In the genomic region with DNA sequence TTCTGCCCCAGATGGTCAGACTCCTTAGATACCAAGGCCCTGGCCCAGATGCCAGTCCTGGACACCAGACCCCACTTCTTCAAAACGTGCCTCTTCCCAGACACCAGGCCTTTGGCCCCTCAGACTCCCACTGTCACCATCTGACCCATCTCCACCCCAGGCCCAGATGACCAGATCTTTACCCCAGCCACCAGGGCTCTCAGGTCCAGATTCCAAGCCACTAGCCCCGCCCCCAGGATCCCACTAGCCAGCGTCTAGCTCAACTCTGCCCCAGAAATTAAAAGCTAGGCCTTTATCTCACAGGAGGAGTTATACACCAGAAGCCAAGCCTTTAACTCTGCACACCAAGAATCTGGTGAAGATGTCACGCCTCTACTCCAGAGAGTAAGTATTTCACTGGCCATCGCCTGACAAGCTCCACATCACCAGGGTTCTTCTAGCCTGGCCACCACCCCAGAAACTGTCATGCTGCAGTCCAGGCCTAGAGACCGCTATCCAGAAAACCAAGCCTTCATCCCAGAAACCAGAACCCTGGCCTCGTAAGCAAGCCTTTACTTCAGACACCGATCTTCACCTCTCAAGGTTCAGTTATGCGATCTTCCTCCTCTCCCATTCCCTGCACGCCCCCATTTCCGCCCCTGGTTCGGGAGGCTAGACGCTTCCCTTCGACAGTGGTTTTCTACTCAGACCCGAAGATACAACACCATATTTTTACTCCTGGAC, we compare ENCODE assay signal across 8 cellular contexts. TPM values are rescaled to one million over a fixed set of nuclear protein-coding genes. Genes with fewer than 3 reads are reported as not detected.
A peak's percentile ranks its signal among the peaks of the same experiment; 100 is the strongest.
DNase-seq lines count a peak whose midpoint lies in the region; ATAC-seq and TF ChIP-seq lines count a peak whose summit lies in the region.

No MANE protein-coding gene starts in this region.

- H3K36me3 Mint-ChIP-seq in activated CD4-positive, alpha-beta T cell treated with anti-CD3 and anti-CD28 coated beads for 36 hours (ENCODE audit: low read depth): peaks cover 26% of the 10 kb centered on the region

- no peaks in the 10 kb centered on the region for H3K27me3 Mint-ChIP-seq in activated CD4-positive, alpha-beta T cell treated with anti-CD3 and anti-CD28 coated beads for 36 hours

- POLR2A ChIA-PET in activated CD4-positive, alpha-beta T cell treated with anti-CD3 and anti-CD28 coated beads for 36 hours (lab: Charles Lee): interaction anchor here (0.6 to 1.2 kb wide), 5 partner anchors 9 to 315 kb away, joined by 3 to 6 read pairs (median 3); partner anchors contain the start of gene TIMM44

- DNase-seq in activated CD4-positive, alpha-beta T cell treated with anti-CD3 and anti-CD28 coated beads for 36 hours: no peak
- no peak for DNase-seq in activated CD4-positive, alpha-beta T cell treated with anti-CD3 and anti-CD28 coated beads for 48 hours
- DNase-seq in adrenal gland (no peak), thoracic aorta (ENCODE audit: low spot score) (no peak), GDM1 (lab: John Stamatoyannopoulos, UW) (no peak), NCI-H526 (lab: John Stamatoyannopoulos, UW) (no peak)

- H3K27ac Mint-ChIP-seq in activated CD4-positive, alpha-beta T cell treated with anti-CD3 and anti-CD28 coated beads for 36 hours: peak overlapping the region; percentile 97

- H3K9me3 ChIP-seq in adrenal gland (replicated peaks in 1 of 3): no peaks in the 10 kb centered on the region
- H3K9me3 ChIP-seq in thoracic aorta: no peaks in the 10 kb centered on the region

- H3K4me1 ChIP-seq in adrenal gland (replicated peaks in 1 of 2) (peaks cover 21 to 24% of the 10 kb centered on the region in 2 donors), thoracic aorta (ENCODE audit: control insufficient read depth in 1 of 2, low read depth in 2 of 2) (peaks cover 22 to 29% of the 10 kb centered on the region in 2 donors)

- 4 to 9% (median 4%) methylated on average over 13 to 15 of the region's 15 CpGs for WGBS in adrenal gland, 4 donors

- ATAC-seq in activated CD4-positive, alpha-beta T cell treated with anti-CD3 and anti-CD28 coated beads for 36 hours: no peak
- ATAC-seq in thoracic aorta (ENCODE audit: insufficient number of reproducible peaks, low FRiP score, low read depth) (no peak), GM21576 (IDR thresholded peaks at IDR 0.05; ENCODE audit: unreplicated experiment) (no peak)

- TF ChIP-seq CTCF in adrenal gland (IDR thresholded peaks at IDR 0.05): no peak
- no peak for TF ChIP-seq CTCF in thoracic aorta (IDR thresholded peaks at IDR 0.05)

- H3K4me3 ChIP-seq in adrenal gland: peak overlapping the region; percentile 63 to 94 (median 78)
- H3K4me3 ChIP-seq in thoracic aorta: peak overlapping the region; percentile 99

- no peak for TF ChIP-seq POLR2A in adrenal gland (IDR thresholded peaks at IDR 0.05)

- H3K27ac ChIP-seq in adrenal gland (peak overlapping the region in 4 of 5 donors; percentile 57 to 86 (median 82)), layer of hippocampus (ENCODE audit: low read depth, low read length) (peak overlapping the region; percentile 71), thoracic aorta (peak overlapping the region; percentile 81 to 85)

- H3K4me1 Mint-ChIP-seq in activated CD4-positive, alpha-beta T cell treated with anti-CD3 and anti-CD28 coated beads for 36 hours: peaks cover 32% of the 10 kb centered on the region

- H3K4me3 Mint-ChIP-seq in activated CD4-positive, alpha-beta T cell treated with anti-CD3 and anti-CD28 coated beads for 36 hours: peak overlapping the region; percentile 88

- H3K36me3 ChIP-seq in adrenal gland (replicated peaks in 1 of 2): peaks cover 0 to 23% of the 10 kb centered on the region in 2 donors
- H3K36me3 ChIP-seq in thoracic aorta: peaks cover 11% of the 10 kb centered on the region

- CTCF ChIA-PET in activated CD4-positive, alpha-beta T cell treated with anti-CD3 and anti-CD28 coated beads for 36 hours (lab: Charles Lee): interaction anchor here (1.2 to 1.9 kb wide), 4 partner anchors 24 to 288 kb away, joined by 4 to 14 read pairs (median 6); partner anchors contain the start of gene TRAPPC5

- no peaks in the 10 kb centered on the region for H3K27me3 ChIP-seq in adrenal gland
- no peaks in the 10 kb centered on the region for H3K27me3 ChIP-seq in layer of hippocampus (ENCODE audit: control insufficient read depth, insufficient read depth, low read length)
- H3K27me3 ChIP-seq in thoracic aorta (replicated peaks; ENCODE audit: insufficient read depth): no peaks in the 10 kb centered on the region

- H3K9me3 Mint-ChIP-seq in activated CD4-positive, alpha-beta T cell treated with anti-CD3 and anti-CD28 coated beads for 36 hours (ENCODE audit: low read depth): no peaks in the 10 kb centered on the region

- intact Hi-C loops in activated CD4-positive, alpha-beta T cell treated with anti-CD3 and anti-CD28 coated beads for 36 hours (cut with DNase I, micrococcal nuclease): loop anchor here (1.0 to 5.0 kb wide), 14 partner anchors 9 to 1256 kb away; partner anchors contain the start of genes STXBP2 (in 2 of the 2), ALKBH7 (in 1 of the 2), MAP2K7 (in 1 of the 2) and MCOLN1 (in 1 of the 2)
- intact Hi-C loops in adrenal gland (cut with DNase I): no loop called here

RNA-seq across cellular contexts. Expression of gene XAB2, which starts 0.6 kb away (rescaled TPM):
- total RNA-seq in activated CD4-positive, alpha-beta T cell treated with anti-CD3 and anti-CD28 coated beads for 36 hours: 10 to 100 TPM; 45.9 to 48.3 TPM
- total RNA-seq in adrenal gland: 10 to 100 TPM; 19.3 to 51.5 (median 44.3) TPM
- 100 to 1,000 TPM in 1 of 3 donors, 10 to 100 TPM in 1, 1 to 10 TPM in 1; 7.1 to 121 (median 81.2) TPM for polyA plus RNA-seq in adrenal gland
- 10 to 100 TPM; 34.1 to 40.6 TPM for total RNA-seq in thoracic aorta

RNA-seq across cellular contexts. Expression of gene PET100, which starts 0.8 kb away (rescaled TPM):
- total RNA-seq in activated CD4-positive, alpha-beta T cell treated with anti-CD3 and anti-CD28 coated beads for 36 hours: 10 to 100 TPM; 45.1 to 99.4 TPM
- total RNA-seq in adrenal gland (100 to 1,000 TPM in 4 of 8 donors, 10 to 100 TPM in 3, 1 to 10 TPM in 1; 3.7 to 155 (median 65.4) TPM), thoracic aorta (10 to 100 TPM in 1 of 2 donors, 1 to 10 TPM in 1; 4.5 to 11.9 TPM)
- 100 to 1,000 TPM in 2 of 3 donors, 10 to 100 TPM in 1; 80.0 to 655 (median 537) TPM for polyA plus RNA-seq in adrenal gland

RNA-seq across cellular contexts. Expression of gene PCP2, which starts 4.8 kb away (rescaled TPM):
- 1 to 10 TPM; 1.7 to 1.8 TPM for total RNA-seq in activated CD4-positive, alpha-beta T cell treated with anti-CD3 and anti-CD28 coated beads for 36 hours
- total RNA-seq in adrenal gland: 1 to 10 TPM in 4 of 8 donors, under 1 TPM in 1, not detected in 3; 0.92 to 3.2 (median 1.7) TPM
- polyA plus RNA-seq in adrenal gland: 1 to 10 TPM in 2 of 3 donors, not detected in 1; 5.1 to 7.4 TPM
- total RNA-seq in thoracic aorta: not detected

RNA-seq across cellular contexts. Expression of gene STXBP2, which starts 8.2 kb away (rescaled TPM):
- 10 to 100 TPM; 75.2 to 83.0 TPM for total RNA-seq in activated CD4-positive, alpha-beta T cell treated with anti-CD3 and anti-CD28 coated beads for 36 hours
- total RNA-seq in adrenal gland: 10 to 100 TPM; 21.3 to 90.8 (median 40.3) TPM
- polyA plus RNA-seq in adrenal gland: 100 to 1,000 TPM in 1 of 3 donors, 10 to 100 TPM in 2; 15.5 to 121 (median 53.7) TPM
- 10 to 100 TPM; 20.2 to 23.4 TPM for total RNA-seq in thoracic aorta

RNA-seq across cellular contexts. Expression of gene CAMSAP3, which starts 33.1 kb away (rescaled TPM):
- under 1 TPM; 0.50 to 0.58 TPM for total RNA-seq in activated CD4-positive, alpha-beta T cell treated with anti-CD3 and anti-CD28 coated beads for 36 hours
- total RNA-seq in adrenal gland (10 to 100 TPM in 1 of 8 donors, 1 to 10 TPM in 7; 3.4 to 10.0 (median 6.0) TPM), thoracic aorta (under 1 TPM in 1 of 2 donors, not detected in 1; 0.85 TPM)
- polyA plus RNA-seq in adrenal gland: 10 to 100 TPM in 1 of 3 donors, 1 to 10 TPM in 2; 1.7 to 18.9 (median 7.0) TPM

Comparison
In these comparisons a context has a peak if more than half of its experiments do, and no peak if none do; other contexts are left out.
1. intact Hi-C loops: an anchor here in activated CD4-positive, alpha-beta T cell treated with anti-CD3 and anti-CD28 coated beads for 36 hours (1.0 to 5.0 kb wide); none called in adrenal gland.